35 cellular contexts compared by ENCODE assay signal in genomic region chrX:38620623-38621022, GRCh38. TPM values are rescaled to one million over a fixed set of nuclear protein-coding genes. Genes with fewer than 3 reads are reported as not detected.
"Had no signal": no experiment of that assay in that cellular context is flagged by ENCODE, and none has a peak within 500 bp of the region (broad histone marks: within the 10 kb centered on the region; RNA-seq: fewer than 3 reads in every experiment).

No MANE protein-coding gene starts in this region.

- ATAC-seq: activated CD8-positive, alpha-beta T cell treated with anti-CD3 and anti-CD28 coated beads for 36 hours; activated naive CD4-positive, alpha-beta T cell treated with anti-CD3 and anti-CD28 coated beads, Interleukin-2, amount 50 U/mL, for 72 hours; activated T-cell treated with anti-CD3 and anti-CD28 coated beads, Interleukin-2, amount 50 U/mL, for 4 hours; activated T-cell treated with anti-CD3 and anti-CD28 coated beads, Interleukin-2, amount 50 U/mL, for 72 hours; activated T-helper 17 cell treated with anti-CD3 and anti-CD28 coated beads, Interleukin-2, amount 50 U/mL, for 72 hours; body of pancreas had no signal

- H3K9me3 ChIP-seq: adrenal gland, body of pancreas, breast epithelium had no signal

- H3K36me3 Mint-ChIP-seq: activated CD4-positive, alpha-beta memory T cell treated with anti-CD3 and anti-CD28 coated beads for 36 hours; activated naive CD4-positive, alpha-beta T cell treated with anti-CD3 and anti-CD28 coated beads, Interleukin-2, amount 50 U/mL, for 72 hours; activated naive CD8-positive, alpha-beta T cell treated with anti-CD3 and anti-CD28 coated beads for 36 hours had no signal

- H3K4me3 Mint-ChIP-seq: activated B cell treated with CpG ODN at 0.5 μM for 24 hours; activated CD4-positive, alpha-beta memory T cell treated with anti-CD3 and anti-CD28 coated beads for 36 hours; activated CD4-positive, alpha-beta T cell treated with anti-CD3 and anti-CD28 coated beads, Interleukin-2, amount 10 ng/mL, durations not matched to agents 24 days and 14 days; activated CD8-positive, alpha-beta T cell treated with anti-CD3 and anti-CD28 coated beads for 36 hours; activated naive CD4-positive, alpha-beta T cell treated with anti-CD3 and anti-CD28 coated beads for 36 hours; activated naive CD8-positive, alpha-beta T cell treated with anti-CD3 and anti-CD28 coated beads for 36 hours; activated T-cell treated with anti-CD3 and anti-CD28 coated beads, Interleukin-2, amount 50 U/mL, for 4 hours; activated T-cell treated with anti-CD3 and anti-CD28 coated beads, Interleukin-2, amount 50 U/mL, for 72 hours; activated T-helper 1 cell treated with anti-CD3 and anti-CD28 coated beads, Interleukin-12 subunit alpha, Interleukin-12 subunit beta, Interleukin-2, Interleukin-4 antibody, amounts not matched to agents 30 ng/mL and 10 ng/mL and 1 ng/mL, durations not matched to agents 14 hours and 24 hours and 36 hours; activated T-helper 17 cell treated with anti-CD3 and anti-CD28 coated beads, Interleukin-2, amount 50 U/mL, for 72 hours; T-helper 1 cell treated with Interleukin-12 subunit alpha and Interleukin-12 subunit beta and Interleukin-4 antibody, amounts not matched to agents 30 μg/mL and 1 μg/mL, for 36 hours; T-helper 2 cell treated with Interferon-gamma antibody and Interleukin-4, amounts not matched to agents 5 μg/mL and 100 μg/mL, for 36 hours had no signal

- H3K4me1 Mint-ChIP-seq: activated T-helper 17 cell treated with anti-CD3 and anti-CD28 coated beads, Interleukin-2, amount 50 U/mL, for 72 hours had no signal

- H3K27ac Mint-ChIP-seq: activated B cell treated with CpG ODN at 0.5 μM for 24 hours; activated CD4-positive, alpha-beta memory T cell treated with anti-CD3 and anti-CD28 coated beads for 36 hours; activated CD4-positive, alpha-beta T cell treated with anti-CD3 and anti-CD28 coated beads, Interleukin-2, amount 10 ng/mL, durations not matched to agents 24 days and 14 days; activated CD8-positive, alpha-beta T cell treated with anti-CD3 and anti-CD28 coated beads for 36 hours; activated naive CD4-positive, alpha-beta T cell treated with anti-CD3 and anti-CD28 coated beads for 36 hours; activated naive CD4-positive, alpha-beta T cell treated with anti-CD3 and anti-CD28 coated beads, Interleukin-2, amount 50 U/mL, for 72 hours; activated naive CD8-positive, alpha-beta T cell treated with anti-CD3 and anti-CD28 coated beads for 36 hours; activated T-cell treated with anti-CD3 and anti-CD28 coated beads, Interleukin-2, amount 50 U/mL, for 72 hours; activated T-helper 1 cell treated with anti-CD3 and anti-CD28 coated beads, Interleukin-12 subunit alpha, Interleukin-12 subunit beta, Interleukin-2, Interleukin-4 antibody, amounts not matched to agents 30 ng/mL and 10 ng/mL and 1 ng/mL, durations not matched to agents 14 hours and 24 hours and 36 hours; activated T-helper 17 cell treated with anti-CD3 and anti-CD28 coated beads, Interleukin-2, amount 50 U/mL, for 72 hours; T-helper 1 cell treated with Interleukin-12 subunit alpha and Interleukin-12 subunit beta and Interleukin-4 antibody, amounts not matched to agents 30 μg/mL and 1 μg/mL, for 36 hours; T-helper 2 cell treated with Interferon-gamma antibody and Interleukin-4, amounts not matched to agents 5 μg/mL and 100 μg/mL, for 36 hours had no signal

- H3K27me3 Mint-ChIP-seq: activated B cell treated with CpG ODN at 0.5 μM for 24 hours; activated CD4-positive, alpha-beta T cell treated with anti-CD3 and anti-CD28 coated beads, Interleukin-2, amount 10 ng/mL, durations not matched to agents 24 days and 14 days had no signal

- H3K9me3 Mint-ChIP-seq: activated B cell treated with CpG ODN at 0.5 μM for 24 hours; activated CD4-positive, alpha-beta memory T cell treated with anti-CD3 and anti-CD28 coated beads for 36 hours; activated CD4-positive, alpha-beta T cell treated with anti-CD3 and anti-CD28 coated beads, Interleukin-2, amount 10 ng/mL, durations not matched to agents 24 days and 14 days; activated CD8-positive, alpha-beta T cell treated with anti-CD3 and anti-CD28 coated beads for 36 hours; activated naive CD4-positive, alpha-beta T cell treated with anti-CD3 and anti-CD28 coated beads for 36 hours; activated naive CD4-positive, alpha-beta T cell treated with anti-CD3 and anti-CD28 coated beads, Interleukin-2, amount 50 U/mL, for 72 hours; activated naive CD8-positive, alpha-beta T cell treated with anti-CD3 and anti-CD28 coated beads for 36 hours; activated T-cell treated with anti-CD3 and anti-CD28 coated beads, Interleukin-2, amount 50 U/mL, for 4 hours; activated T-cell treated with anti-CD3 and anti-CD28 coated beads, Interleukin-2, amount 50 U/mL, for 72 hours; activated T-helper 1 cell treated with anti-CD3 and anti-CD28 coated beads, Interleukin-12 subunit alpha, Interleukin-12 subunit beta, Interleukin-2, Interleukin-4 antibody, amounts not matched to agents 30 ng/mL and 10 ng/mL and 1 ng/mL, durations not matched to agents 14 hours and 24 hours and 36 hours; activated T-helper 17 cell treated with anti-CD3 and anti-CD28 coated beads, Interleukin-2, amount 50 U/mL, for 72 hours; T-helper 1 cell treated with Interleukin-12 subunit alpha and Interleukin-12 subunit beta and Interleukin-4 antibody, amounts not matched to agents 30 μg/mL and 1 μg/mL, for 36 hours; T-helper 2 cell treated with Interferon-gamma antibody and Interleukin-4, amounts not matched to agents 5 μg/mL and 100 μg/mL, for 36 hours had no signal

- H3K27ac ChIP-seq: adrenal gland, body of pancreas, brain microvascular endothelial cell, breast epithelium, VCaP had no signal

- H3K4me3 ChIP-seq: adrenal gland, body of pancreas, breast epithelium had no signal

- DNase-seq: activated B cell treated with CpG ODN at 0.5 μM for 24 hours; activated CD4-positive, alpha-beta memory T cell treated with anti-CD3 and anti-CD28 coated beads for 36 hours; activated CD4-positive, alpha-beta T cell treated with anti-CD3 and anti-CD28 coated beads for 4 hours; activated CD4-positive, alpha-beta T cell treated with anti-CD3 and anti-CD28 coated beads, Interleukin-2, amount 10 ng/mL, durations not matched to agents 24 days and 14 days; activated CD4-positive, alpha-beta T cell treated with anti-CD3 and anti-CD28 coated beads, Interleukin-2, amount 50 U/mL, for 1 hour; activated CD4-positive, alpha-beta T cell treated with anti-CD3 and anti-CD28 coated beads, Interleukin-2, amount 50 U/mL, for 4 hours; activated CD4-positive, CD25-positive, alpha-beta regulatory T cell treated with anti-CD3 and anti-CD28 coated beads, Interleukin-2, amount 50 U/mL, for 72 hours; activated CD8-positive, alpha-beta memory T cell treated with anti-CD3 and anti-CD28 coated beads, Interleukin-2, amount 50 U/mL, for 4 hours; activated CD8-positive, alpha-beta T cell treated with anti-CD3 and anti-CD28 coated beads for 36 hours; activated effector memory CD4-positive, alpha-beta T cell treated with anti-CD3 and anti-CD28 coated beads, Interleukin-2, amount 50 U/mL, for 16 hours; activated gamma-delta T cell treated with Interleukin-2 at 50 U/mL for 16 hours; activated naive CD4-positive, alpha-beta T cell; activated naive CD4-positive, alpha-beta T cell treated with anti-CD3 and anti-CD28 coated beads for 36 hours; activated naive CD4-positive, alpha-beta T cell treated with anti-CD3 and anti-CD28 coated beads, Interleukin-2, amount 50 U/mL, for 16 hours; activated naive CD8-positive, alpha-beta T cell treated with anti-CD3 and anti-CD28 coated beads for 36 hours; activated T-cell treated with anti-CD3 and anti-CD28 coated beads for 4 hours; activated T-cell treated with anti-CD3 and anti-CD28 coated beads, Interleukin-2, amount 50 U/mL, for 1 hour; activated T-cell treated with anti-CD3 and anti-CD28 coated beads, Interleukin-2, amount 50 U/mL, for 4 hours; activated T-cell treated with anti-CD3 and anti-CD28 coated beads, Interleukin-2, amount 50 U/mL, for 72 hours; adrenal gland; amniotic stem cell; aorta; body of pancreas; brain microvascular endothelial cell; central memory CD4-positive, alpha-beta T cell; T-helper 1 cell; T-helper 2 cell; T-helper 9 cell had no signal

- H3K36me3 ChIP-seq: adrenal gland, brain microvascular endothelial cell, breast epithelium had no signal

- H3K27me3 ChIP-seq: brain microvascular endothelial cell had no signal

- H3K4me1 ChIP-seq: adrenal gland, body of pancreas, breast epithelium had no signal

RNA-seq across cellular contexts. Expression of gene TSPAN7, which starts 59.3 kb away (rescaled TPM):
- total RNA-seq: activated B cell treated with CpG ODN at 0.5 μM for 24 hours; activated CD4-positive, alpha-beta T cell treated with anti-CD3 and anti-CD28 coated beads, Interleukin-2, amount 10 ng/mL, durations not matched to agents 24 days and 14 days had no signal
